ENCODE assay signal across 17 cellular contexts in genomic region chr1:192543445-192543844, GRCh38. TPM values are rescaled to one million over a fixed set of nuclear protein-coding genes. Genes with fewer than 3 reads are reported as not detected.
DNase-seq lines count a peak whose midpoint lies in the region; ATAC-seq and TF ChIP-seq lines count a peak whose summit lies in the region.
"Had no signal": no experiment of that assay in that cellular context is flagged by ENCODE, and none has a peak within 500 bp of the region (broad histone marks: within the 10 kb centered on the region; RNA-seq: fewer than 3 reads in every experiment).

No MANE protein-coding gene starts in this region.

- no peaks in the 10 kb centered on the region for H3K9me3 Mint-ChIP-seq in activated CD4-positive, alpha-beta memory T cell treated with anti-CD3 and anti-CD28 coated beads, Interleukin-2, amount 10 ng/mL, durations not matched to agents 7 days and 5 days
- no peaks in the 10 kb centered on the region for H3K9me3 Mint-ChIP-seq in activated CD4-positive, alpha-beta memory T cell treated with anti-CD3 and anti-CD28 coated beads for 36 hours
- no peaks in the 10 kb centered on the region for H3K9me3 Mint-ChIP-seq in activated T-helper 1 cell treated with anti-CD3 and anti-CD28 coated beads, Interleukin-12 subunit alpha, Interleukin-12 subunit beta, Interleukin-2, Interleukin-4 antibody, amounts not matched to agents 30 ng/mL and 10 ng/mL and 1 ng/mL, durations not matched to agents 14 hours and 24 hours and 36 hours
- H3K9me3 Mint-ChIP-seq in natural killer cell = no peaks in the 10 kb centered on the region
- H3K9me3 Mint-ChIP-seq: CD14-positive monocyte, H9 had no signal

- H3K4me3 Mint-ChIP-seq in activated CD4-positive, alpha-beta memory T cell treated with anti-CD3 and anti-CD28 coated beads, Interleukin-2, amount 10 ng/mL, durations not matched to agents 7 days and 5 days = no peak overlapping the region
- H3K4me3 Mint-ChIP-seq in activated CD4-positive, alpha-beta memory T cell treated with anti-CD3 and anti-CD28 coated beads for 36 hours = no peak overlapping the region
- H3K4me3 Mint-ChIP-seq in activated T-helper 1 cell treated with anti-CD3 and anti-CD28 coated beads, Interleukin-12 subunit alpha, Interleukin-12 subunit beta, Interleukin-2, Interleukin-4 antibody, amounts not matched to agents 30 ng/mL and 10 ng/mL and 1 ng/mL, durations not matched to agents 14 hours and 24 hours and 36 hours = no peak overlapping the region
- H3K4me3 Mint-ChIP-seq in natural killer cell = no peak overlapping the region
- H3K4me3 Mint-ChIP-seq: CD14-positive monocyte, H9 had no signal

- CTCF ChIA-PET in activated CD4-positive, alpha-beta memory T cell treated with anti-CD3 and anti-CD28 coated beads, Interleukin-2, amount 10 ng/mL, durations not matched to agents 7 days and 5 days (lab: Charles Lee) = interaction anchor here (1.1 to 2.2 kb wide), 3 partner anchors 26 to 37 kb away, joined by 3 to 9 read pairs (median 4); no protein-coding TSS in a partner anchor
- CTCF ChIA-PET in activated CD4-positive, alpha-beta memory T cell treated with anti-CD3 and anti-CD28 coated beads for 36 hours (lab: Charles Lee) = interaction anchor here (0.9 kb wide), 1 partner anchor 36 kb away, joined by 3 read pairs; no protein-coding TSS in a partner anchor

- H3K27ac Mint-ChIP-seq in activated CD4-positive, alpha-beta memory T cell treated with anti-CD3 and anti-CD28 coated beads, Interleukin-2, amount 10 ng/mL, durations not matched to agents 7 days and 5 days = peak overlapping the region; percentile 23
- no peak overlapping the region for H3K27ac Mint-ChIP-seq in activated CD4-positive, alpha-beta memory T cell treated with anti-CD3 and anti-CD28 coated beads for 36 hours
- peak overlapping the region; percentile 61 for H3K27ac Mint-ChIP-seq in activated T-helper 1 cell treated with anti-CD3 and anti-CD28 coated beads, Interleukin-12 subunit alpha, Interleukin-12 subunit beta, Interleukin-2, Interleukin-4 antibody, amounts not matched to agents 30 ng/mL and 10 ng/mL and 1 ng/mL, durations not matched to agents 14 hours and 24 hours and 36 hours
- H3K27ac Mint-ChIP-seq in natural killer cell = peak overlapping the region; percentile 63 to 66
- H3K27ac Mint-ChIP-seq: CD14-positive monocyte had no signal

- intact Hi-C loops in activated CD4-positive, alpha-beta memory T cell treated with anti-CD3 and anti-CD28 coated beads for 36 hours (cut with micrococcal nuclease) = no loop called here
- intact Hi-C loops in activated T-helper 1 cell treated with anti-CD3 and anti-CD28 coated beads, Interleukin-12 subunit alpha, Interleukin-12 subunit beta, Interleukin-2, Interleukin-4 antibody, amounts not matched to agents 30 ng/mL and 10 ng/mL and 1 ng/mL, durations not matched to agents 14 hours and 24 hours and 36 hours (cut with micrococcal nuclease) = loop anchor here (10.0 kb wide), 1 partner anchor 991 kb away; no protein-coding TSS in a partner anchor
- intact Hi-C loops in natural killer cell (cut with micrococcal nuclease) = loop anchor here (2.0 kb wide), 1 partner anchor 27 kb away; no protein-coding TSS in a partner anchor

- peaks cover 2% of the 10 kb centered on the region for H3K36me3 Mint-ChIP-seq in activated CD4-positive, alpha-beta memory T cell treated with anti-CD3 and anti-CD28 coated beads, Interleukin-2, amount 10 ng/mL, durations not matched to agents 7 days and 5 days (ENCODE audit: low read depth)
- H3K36me3 Mint-ChIP-seq in activated CD4-positive, alpha-beta memory T cell treated with anti-CD3 and anti-CD28 coated beads for 36 hours = no peaks in the 10 kb centered on the region
- peaks cover 8% of the 10 kb centered on the region for H3K36me3 Mint-ChIP-seq in activated T-helper 1 cell treated with anti-CD3 and anti-CD28 coated beads, Interleukin-12 subunit alpha, Interleukin-12 subunit beta, Interleukin-2, Interleukin-4 antibody, amounts not matched to agents 30 ng/mL and 10 ng/mL and 1 ng/mL, durations not matched to agents 14 hours and 24 hours and 36 hours (ENCODE audit: low read depth)
- no peaks in the 10 kb centered on the region for H3K36me3 Mint-ChIP-seq in natural killer cell
- H3K36me3 Mint-ChIP-seq: CD14-positive monocyte had no signal

- DNase-seq in activated CD4-positive, alpha-beta memory T cell treated with anti-CD3 and anti-CD28 coated beads, Interleukin-2, amount 10 ng/mL, durations not matched to agents 7 days and 5 days = no peak
- DNase-seq in activated CD4-positive, alpha-beta memory T cell treated with anti-CD3 and anti-CD28 coated beads for 36 hours = no peak
- no peak for DNase-seq in activated T-helper 1 cell treated with anti-CD3 and anti-CD28 coated beads, Interleukin-12 subunit alpha, Interleukin-12 subunit beta, Interleukin-2, Interleukin-4 antibody, amounts not matched to agents 30 ng/mL and 10 ng/mL and 1 ng/mL, durations not matched to agents 14 hours and 24 hours and 36 hours (ENCODE audit: low spot score)
- DNase-seq in natural killer cell (no peak), NCI-H2227 (lab: John Stamatoyannopoulos, UW; ENCODE audit: unreplicated experiment) (no peak), nucleus accumbens (lab: John Stamatoyannopoulos, UW) (no peak)
- DNase-seq: DMS79, H9, NCI-H1105 treated with DMSO at 0.1 percent for 48 hours, NCI-H2029, NCI-H510A treated with DMSO at 0.1 percent for 48 hours, SW 1271 had no signal

- POLR2A ChIA-PET in activated CD4-positive, alpha-beta memory T cell treated with anti-CD3 and anti-CD28 coated beads, Interleukin-2, amount 10 ng/mL, durations not matched to agents 7 days and 5 days (lab: Charles Lee) = interaction anchor here (0.7 to 1.3 kb wide), 3 partner anchors 26 to 36 kb away, joined by 3 to 4 read pairs (median 4); no protein-coding TSS in a partner anchor
- POLR2A ChIA-PET in activated CD4-positive, alpha-beta memory T cell treated with anti-CD3 and anti-CD28 coated beads for 36 hours (lab: Charles Lee) = interaction anchor here (1.3 kb wide), 1 partner anchor 27 kb away, joined by 5 read pairs; no protein-coding TSS in a partner anchor

- no peaks in the 10 kb centered on the region for H3K27me3 Mint-ChIP-seq in activated CD4-positive, alpha-beta memory T cell treated with anti-CD3 and anti-CD28 coated beads, Interleukin-2, amount 10 ng/mL, durations not matched to agents 7 days and 5 days
- H3K27me3 Mint-ChIP-seq in activated CD4-positive, alpha-beta memory T cell treated with anti-CD3 and anti-CD28 coated beads for 36 hours = no peaks in the 10 kb centered on the region
- H3K27me3 Mint-ChIP-seq in activated T-helper 1 cell treated with anti-CD3 and anti-CD28 coated beads, Interleukin-12 subunit alpha, Interleukin-12 subunit beta, Interleukin-2, Interleukin-4 antibody, amounts not matched to agents 30 ng/mL and 10 ng/mL and 1 ng/mL, durations not matched to agents 14 hours and 24 hours and 36 hours (ENCODE audit: insufficient read depth) = no peaks in the 10 kb centered on the region
- no peaks in the 10 kb centered on the region for H3K27me3 Mint-ChIP-seq in natural killer cell (ENCODE audit: low read depth in 2 of 2)

- no peak for TF ChIP-seq CTCF in natural killer cell (IDR thresholded peaks at IDR 0.05)

- ATAC-seq in natural killer cell (peak; percentile 45 to 63 (median 61)), GM19467 (IDR thresholded peaks at IDR 0.05; ENCODE audit: unreplicated experiment) (no peak)
- ATAC-seq in activated CD4-positive, CD25-positive, alpha-beta regulatory T cell treated with anti-CD3 and anti-CD28 coated beads, Interleukin-2, amount 50 U/mL, for 24 hours = no peak
- ATAC-seq: HepG2 had no signal

- peaks cover 70% of the 10 kb centered on the region for H3K4me1 Mint-ChIP-seq in activated CD4-positive, alpha-beta memory T cell treated with anti-CD3 and anti-CD28 coated beads, Interleukin-2, amount 10 ng/mL, durations not matched to agents 7 days and 5 days
- H3K4me1 Mint-ChIP-seq in activated CD4-positive, alpha-beta memory T cell treated with anti-CD3 and anti-CD28 coated beads for 36 hours (ENCODE audit: low read depth) = peaks cover 62% of the 10 kb centered on the region
- peaks cover 82% of the 10 kb centered on the region for H3K4me1 Mint-ChIP-seq in activated T-helper 1 cell treated with anti-CD3 and anti-CD28 coated beads, Interleukin-12 subunit alpha, Interleukin-12 subunit beta, Interleukin-2, Interleukin-4 antibody, amounts not matched to agents 30 ng/mL and 10 ng/mL and 1 ng/mL, durations not matched to agents 14 hours and 24 hours and 36 hours (ENCODE audit: low read depth)
- peaks cover 47 to 59% of the 10 kb centered on the region in 2 donors for H3K4me1 Mint-ChIP-seq in natural killer cell

RNA-seq across cellular contexts. Expression of gene RGS1, which starts 32.1 kb away (rescaled TPM):
- total RNA-seq in activated CD4-positive, alpha-beta memory T cell treated with anti-CD3 and anti-CD28 coated beads, Interleukin-2, amount 10 ng/mL, durations not matched to agents 7 days and 5 days = 10 to 100 TPM; 67.3 to 69.2 TPM
- total RNA-seq in activated CD4-positive, alpha-beta memory T cell treated with anti-CD3 and anti-CD28 coated beads for 36 hours = 10 to 100 TPM; 23.5 to 27.1 TPM
- total RNA-seq in activated T-helper 1 cell treated with anti-CD3 and anti-CD28 coated beads, Interleukin-12 subunit alpha, Interleukin-12 subunit beta, Interleukin-2, Interleukin-4 antibody, amounts not matched to agents 30 ng/mL and 10 ng/mL and 1 ng/mL, durations not matched to agents 14 hours and 24 hours and 36 hours = 11.8 and 12.0 TPM in 2 replicates
- total RNA-seq in natural killer cell = 100 to 1,000 TPM; 306 to 365 (median 343) TPM
- total RNA-seq: H9, HepG2, SJSA1 had no signal

Comparison
In these comparisons a context has a peak if more than half of its experiments do, and no peak if none do; other contexts are left out.
1. ATAC-seq: peak in natural killer cell (3 of 3); none in activated CD4-positive, CD25-positive, alpha-beta regulatory T cell treated with anti-CD3 and anti-CD28 coated beads, Interleukin-2, amount 50 U/mL, for 24 hours (0 of 2) and GM19467 (single experiment).
2. RNA of gene RGS1, which starts 32.1 kb away (total RNA-seq): 306 to 365 TPM in natural killer cell; 67.3 to 69.2 TPM in activated CD4-positive, alpha-beta memory T cell treated with anti-CD3 and anti-CD28 coated beads, Interleukin-2, amount 10 ng/mL, durations not matched to agents 7 days and 5 days, 23.5 to 27.1 TPM in activated CD4-positive, alpha-beta memory T cell treated with anti-CD3 and anti-CD28 coated beads for 36 hours and 11.8 to 12.0 TPM in activated T-helper 1 cell treated with anti-CD3 and anti-CD28 coated beads, Interleukin-12 subunit alpha, Interleukin-12 subunit beta, Interleukin-2, Interleukin-4 antibody, amounts not matched to agents 30 ng/mL and 10 ng/mL and 1 ng/mL, durations not matched to agents 14 hours and 24 hours and 36 hours; every median in the first group is over 4 times any median in the second.